1 cellular context compared by ENCODE assay signal in the genomic region with DNA sequence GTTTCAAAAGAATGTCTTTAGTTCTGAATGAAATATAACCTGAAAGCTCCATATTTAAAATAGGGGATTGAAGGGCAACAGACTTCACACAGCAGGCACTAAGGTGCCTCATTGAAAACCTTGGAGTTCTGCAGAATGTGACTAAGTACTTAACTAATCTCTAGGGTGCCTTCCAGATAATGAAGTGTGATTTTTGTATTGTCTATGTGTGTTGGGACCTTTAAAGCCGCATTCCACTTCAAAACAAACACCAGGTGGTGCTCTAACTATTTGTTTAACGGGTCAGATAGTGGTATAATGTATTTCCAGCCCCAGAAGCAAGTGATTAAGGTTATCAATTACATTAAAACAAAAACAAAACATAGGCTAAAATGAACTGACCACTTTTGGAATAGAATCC.
TF ChIP-seq lines count a peak whose summit lies in the region.

No MANE protein-coding gene starts in this region.

TF ChIP-seq in HepG2, 621 proteins besides CTCF, POLR2A, EP300 and RAD21:
- TF ChIP-seq, protein P1, sequence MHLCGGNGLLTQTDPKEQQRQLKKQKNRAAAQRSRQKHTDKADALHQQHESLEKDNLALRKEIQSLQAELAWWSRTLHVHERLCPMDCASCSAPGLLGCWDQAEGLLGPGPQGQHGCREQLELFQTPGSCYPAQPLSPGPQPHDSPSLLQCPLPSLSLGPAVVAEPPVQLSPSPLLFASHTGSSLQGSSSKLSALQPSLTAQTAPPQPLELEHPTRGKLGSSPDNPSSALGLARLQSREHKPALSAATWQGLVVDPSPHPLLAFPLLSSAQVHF (CRISPR knock-in tag; IDR thresholded peaks at IDR 0.05) = no peak
- TF ChIP-seq, protein P2, sequence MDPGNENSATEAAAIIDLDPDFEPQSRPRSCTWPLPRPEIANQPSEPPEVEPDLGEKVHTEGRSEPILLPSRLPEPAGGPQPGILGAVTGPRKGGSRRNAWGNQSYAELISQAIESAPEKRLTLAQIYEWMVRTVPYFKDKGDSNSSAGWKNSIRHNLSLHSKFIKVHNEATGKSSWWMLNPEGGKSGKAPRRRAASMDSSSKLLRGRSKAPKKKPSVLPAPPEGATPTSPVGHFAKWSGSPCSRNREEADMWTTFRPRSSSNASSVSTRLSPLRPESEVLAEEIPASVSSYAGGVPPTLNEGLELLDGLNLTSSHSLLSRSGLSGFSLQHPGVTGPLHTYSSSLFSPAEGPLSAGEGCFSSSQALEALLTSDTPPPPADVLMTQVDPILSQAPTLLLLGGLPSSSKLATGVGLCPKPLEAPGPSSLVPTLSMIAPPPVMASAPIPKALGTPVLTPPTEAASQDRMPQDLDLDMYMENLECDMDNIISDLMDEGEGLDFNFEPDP (CRISPR knock-in tag; conservative IDR thresholded peaks at IDR 0.05) = no peak
- TF ChIP-seq ELF1 (CRISPR knock-in tag; IDR thresholded peaks at IDR 0.05) = no peak
- TF ChIP-seq MBD4 (IDR thresholded peaks at IDR 0.05; ENCODE audit: borderline replicate concordance, low read length) = no peak
- TF ChIP-seq ZNF569 (CRISPR knock-in tag; IDR thresholded peaks at IDR 0.05; ENCODE audit: borderline replicate concordance) = no peak
- no peak for TF ChIP-seq ZNF775 (CRISPR knock-in tag; IDR thresholded peaks at IDR 0.05; ENCODE audit: borderline replicate concordance)
- TF ChIP-seq ZNF24 (IDR thresholded peaks at IDR 0.05) = no peak
- TF ChIP-seq RBM22 (optimal IDR thresholded peaks at IDR 0.05; ENCODE audit: low read length) = no peak
- TF ChIP-seq MED8 (CRISPR knock-in tag; IDR thresholded peaks at IDR 0.05; ENCODE audit: insufficient replicate concordance) = no peak
- TF ChIP-seq, protein P3, sequence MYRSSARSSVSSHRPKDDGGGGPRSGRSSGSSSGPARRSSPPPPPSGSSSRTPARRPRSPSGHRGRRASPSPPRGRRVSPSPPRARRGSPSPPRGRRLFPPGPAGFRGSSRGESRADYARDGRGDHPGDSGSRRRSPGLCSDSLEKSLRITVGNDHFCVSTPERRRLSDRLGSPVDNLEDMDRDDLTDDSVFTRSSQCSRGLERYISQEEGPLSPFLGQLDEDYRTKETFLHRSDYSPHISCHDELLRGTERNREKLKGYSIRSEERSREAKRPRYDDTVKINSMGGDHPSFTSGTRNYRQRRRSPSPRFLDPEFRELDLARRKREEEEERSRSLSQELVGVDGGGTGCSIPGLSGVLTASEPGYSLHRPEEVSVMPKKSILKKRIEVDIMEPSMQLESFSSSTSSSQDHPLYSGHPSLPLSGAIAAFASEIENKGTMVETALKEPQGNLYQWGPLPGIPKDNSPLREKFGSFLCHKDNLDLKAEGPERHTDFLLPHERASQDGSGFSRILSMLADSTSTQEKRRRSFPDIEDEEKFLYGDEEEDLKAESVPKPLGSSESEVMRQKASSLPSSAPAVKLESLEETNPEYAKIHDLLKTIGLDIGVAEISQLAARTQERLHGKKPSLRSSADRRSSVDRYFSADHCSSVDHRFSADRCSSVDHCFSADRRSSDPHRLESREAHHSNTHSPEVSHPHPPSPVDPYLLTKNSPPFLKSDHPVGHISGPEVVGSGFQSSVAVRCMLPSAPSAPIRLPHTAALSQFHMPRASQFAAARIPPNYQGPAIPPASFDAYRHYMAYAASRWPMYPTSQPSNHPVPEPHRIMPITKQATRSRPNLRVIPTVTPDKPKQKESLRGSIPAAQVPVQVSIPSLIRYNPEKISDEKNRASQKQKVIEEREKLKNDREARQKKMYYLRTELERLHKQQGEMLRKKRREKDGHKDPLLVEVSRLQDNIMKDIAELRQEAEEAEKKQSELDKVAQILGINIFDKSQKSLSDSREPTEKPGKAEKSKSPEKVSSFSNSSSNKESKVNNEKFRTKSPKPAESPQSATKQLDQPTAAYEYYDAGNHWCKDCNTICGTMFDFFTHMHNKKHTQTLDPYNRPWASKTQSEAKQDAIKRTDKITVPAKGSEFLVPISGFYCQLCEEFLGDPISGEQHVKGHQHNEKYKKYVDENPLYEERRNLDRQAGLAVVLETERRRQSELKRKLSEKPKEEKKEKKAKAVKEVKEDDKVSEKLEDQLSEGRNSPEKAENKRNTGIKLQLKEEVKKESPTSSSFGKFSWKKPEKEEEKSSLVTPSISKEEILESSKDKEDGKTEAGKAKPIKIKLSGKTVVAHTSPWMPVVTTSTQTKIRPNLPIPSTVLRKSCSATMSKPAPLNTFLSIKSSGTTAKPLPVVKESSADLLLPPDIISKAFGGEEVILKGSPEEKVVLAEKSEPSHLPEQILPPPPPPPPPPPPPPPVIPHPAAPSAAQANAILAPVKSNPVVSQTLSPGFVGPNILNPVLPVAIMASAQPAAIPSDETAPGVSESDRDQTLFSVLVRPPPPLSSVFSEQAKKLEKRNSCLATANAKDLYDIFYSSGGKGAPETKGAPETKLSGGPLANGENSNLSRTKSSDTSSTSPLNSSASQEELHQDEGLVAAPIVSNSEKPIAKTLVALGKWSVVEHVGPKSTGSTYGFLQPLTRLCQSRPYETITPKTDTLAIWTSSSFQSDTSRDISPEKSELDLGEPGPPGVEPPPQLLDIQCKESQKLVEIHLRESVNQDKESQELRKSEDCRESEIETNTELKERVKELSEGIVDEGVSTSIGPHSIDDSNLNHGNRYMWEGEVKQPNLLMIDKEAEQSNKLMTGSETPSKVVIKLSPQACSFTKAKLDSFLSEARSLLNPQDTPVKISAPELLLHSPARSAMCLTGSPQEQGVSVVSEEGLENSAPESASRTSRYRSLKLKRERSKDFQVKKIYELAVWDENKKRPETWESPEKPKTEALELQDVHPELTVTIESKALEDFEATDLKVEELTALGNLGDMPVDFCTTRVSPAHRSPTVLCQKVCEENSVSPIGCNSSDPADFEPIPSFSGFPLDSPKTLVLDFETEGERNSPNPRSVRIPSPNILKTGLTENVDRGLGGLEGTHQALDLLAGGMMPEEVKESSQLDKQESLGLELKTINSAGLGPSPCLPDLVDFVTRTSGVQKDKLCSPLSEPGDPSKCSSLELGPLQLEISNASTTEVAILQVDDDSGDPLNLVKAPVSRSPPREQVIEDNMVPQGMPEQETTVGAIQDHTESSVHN (CRISPR knock-in tag; IDR thresholded peaks at IDR 0.05) = no peak
- TF ChIP-seq ZNF614 (CRISPR knock-in tag; IDR thresholded peaks at IDR 0.05; ENCODE audit: borderline replicate concordance) = no peak
- no peak for TF ChIP-seq IKZF1 (IDR thresholded peaks at IDR 0.05)
- TF ChIP-seq MZF1 (CRISPR knock-in tag; IDR thresholded peaks at IDR 0.05; ENCODE audit: borderline replicate concordance) = no peak
